Comparison of ENCODE assay signal across 1 cellular context in the genomic region with DNA sequence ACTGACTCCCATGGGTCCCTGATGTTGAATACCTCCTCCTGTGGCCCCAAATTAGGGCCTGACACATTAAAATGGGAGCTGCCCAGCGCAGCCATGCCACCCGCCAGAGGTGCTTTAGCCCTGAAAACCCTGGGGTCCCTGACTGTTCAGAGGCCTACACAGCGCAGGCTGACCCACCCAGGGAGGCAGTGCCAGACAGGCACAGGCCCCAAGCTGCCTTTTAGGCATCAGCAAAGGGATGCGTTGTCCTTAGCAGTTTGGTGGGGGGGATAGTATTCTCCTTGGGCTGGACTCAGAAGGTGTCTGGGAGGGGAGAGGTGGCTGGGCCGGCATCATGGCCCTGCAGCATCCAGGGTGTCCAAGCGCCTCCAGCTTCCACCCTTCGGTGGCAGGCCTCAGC.
TF ChIP-seq lines count a peak whose summit lies in the region.

No MANE protein-coding gene starts in this region.

TF ChIP-seq in neural cell, 6 proteins besides CTCF, POLR2A, EP300 and RAD21 (continued from another document):
- TF ChIP-seq REST (IDR thresholded peaks at IDR 0.05; ENCODE audit: borderline replicate concordance): no peak
- TF ChIP-seq EZH2 (IDR thresholded peaks at IDR 0.05; ENCODE audit: borderline replicate concordance, insufficient read depth, low read length, poor library complexity, severe bottlenecking): no peak
- no peak for TF ChIP-seq MXI1 (conservative IDR thresholded peaks at IDR 0.05; ENCODE audit: poor library complexity, severe bottlenecking)
- no peak for TF ChIP-seq TAF1 (IDR thresholded peaks at IDR 0.05; ENCODE audit: low read depth)
- TF ChIP-seq SMC3 (conservative IDR thresholded peaks at IDR 0.05; ENCODE audit: poor library complexity): no peak
